In genomic region chr16:86041807-86042206, GRCh38 we compare ENCODE assay signal across 31 cellular contexts.
"Had no signal": no experiment of that assay in that cellular context is flagged by ENCODE, and none has a peak within 500 bp of the region (broad histone marks: within the 10 kb centered on the region; RNA-seq: fewer than 3 reads in every experiment).

No MANE protein-coding gene starts in this region.

- H3K4me3 ChIP-seq: adrenal gland, body of pancreas, colonic mucosa had no signal

- H3K27ac ChIP-seq: adrenal gland, body of pancreas, colonic mucosa, WERI-Rb-1 had no signal

- H3K36me3 ChIP-seq: adrenal gland, colonic mucosa, WERI-Rb-1 had no signal

- ATAC-seq: activated CD4-positive, alpha-beta T cell treated with anti-CD3 and anti-CD28 coated beads for 36 hours; activated CD8-positive, alpha-beta memory T cell treated with anti-CD3 and anti-CD28 coated beads, Interleukin-2, amount 10 ng/mL, durations not matched to agents 7 days and 5 days; activated CD8-positive, alpha-beta T cell treated with anti-CD3 and anti-CD28 coated beads, Interleukin-2, amount 10 ng/mL, durations not matched to agents 7 days and 5 days; activated naive CD8-positive, alpha-beta T cell treated with anti-CD3 and anti-CD28 coated beads, Interleukin-2, amount 50 U/mL, for 24 hours; body of pancreas; esophagus mucosa; T-helper 17 cell had no signal

- H3K36me3 Mint-ChIP-seq: activated CD4-positive, alpha-beta memory T cell treated with anti-CD3 and anti-CD28 coated beads for 36 hours; activated CD8-positive, alpha-beta memory T cell treated with anti-CD3 and anti-CD28 coated beads, Interleukin-2, amount 10 ng/mL, durations not matched to agents 7 days and 5 days; activated naive CD4-positive, alpha-beta T cell treated with anti-CD3 and anti-CD28 coated beads, Interleukin-2, amount 50 U/mL, for 24 hours; activated naive CD8-positive, alpha-beta T cell treated with anti-CD3 and anti-CD28 coated beads for 36 hours had no signal

- H3K9me3 Mint-ChIP-seq: activated CD4-positive, alpha-beta memory T cell treated with anti-CD3 and anti-CD28 coated beads for 36 hours; activated CD4-positive, alpha-beta T cell treated with anti-CD3 and anti-CD28 coated beads, Interleukin-2, amount 10 ng/mL, durations not matched to agents 24 days and 14 days; activated naive CD4-positive, alpha-beta T cell treated with anti-CD3 and anti-CD28 coated beads for 36 hours; activated naive CD4-positive, alpha-beta T cell treated with anti-CD3 and anti-CD28 coated beads, Interleukin-2, amount 50 U/mL, for 24 hours; activated naive CD8-positive, alpha-beta T cell treated with anti-CD3 and anti-CD28 coated beads for 36 hours; activated naive CD8-positive, alpha-beta T cell treated with anti-CD3 and anti-CD28 coated beads, Interleukin-2, amount 50 U/mL, for 24 hours; activated T-helper 1 cell treated with anti-CD3 and anti-CD28 coated beads, Interleukin-12 subunit alpha, Interleukin-12 subunit beta, Interleukin-2, Interleukin-4 antibody, amounts not matched to agents 30 ng/mL and 10 ng/mL and 1 ng/mL, durations not matched to agents 14 hours and 24 hours and 36 hours; activated T-helper 2 cell treated with anti-CD3 and anti-CD28 coated beads, Interferon-gamma antibody, Interleukin-2, Interleukin-4, amounts not matched to agents 10 μg/mL and 5 μg/mL and 100 μg/mL, durations not matched to agents 14 hours and 24 hours and 36 hours; T-helper 2 cell treated with Interferon-gamma antibody and Interleukin-4, amounts not matched to agents 5 μg/mL and 100 μg/mL, for 36 hours had no signal

- H3K4me1 ChIP-seq: adrenal gland, colonic mucosa had no signal

- H3K27ac Mint-ChIP-seq: activated CD4-positive, alpha-beta memory T cell treated with anti-CD3 and anti-CD28 coated beads for 36 hours; activated CD4-positive, alpha-beta T cell treated with anti-CD3 and anti-CD28 coated beads for 36 hours; activated CD4-positive, alpha-beta T cell treated with anti-CD3 and anti-CD28 coated beads, Interleukin-2, amount 10 ng/mL, durations not matched to agents 24 days and 14 days; activated CD8-positive, alpha-beta memory T cell treated with anti-CD3 and anti-CD28 coated beads, Interleukin-2, amount 10 ng/mL, durations not matched to agents 7 days and 5 days; activated CD8-positive, alpha-beta T cell treated with anti-CD3 and anti-CD28 coated beads, Interleukin-2, amount 10 ng/mL, durations not matched to agents 7 days and 5 days; activated naive CD4-positive, alpha-beta T cell treated with anti-CD3 and anti-CD28 coated beads for 36 hours; activated naive CD4-positive, alpha-beta T cell treated with anti-CD3 and anti-CD28 coated beads, Interleukin-2, amount 50 U/mL, for 24 hours; activated naive CD8-positive, alpha-beta T cell treated with anti-CD3 and anti-CD28 coated beads for 36 hours; activated naive CD8-positive, alpha-beta T cell treated with anti-CD3 and anti-CD28 coated beads, Interleukin-2, amount 50 U/mL, for 24 hours; activated T-helper 1 cell treated with anti-CD3 and anti-CD28 coated beads, Interleukin-12 subunit alpha, Interleukin-12 subunit beta, Interleukin-2, Interleukin-4 antibody, amounts not matched to agents 30 ng/mL and 10 ng/mL and 1 ng/mL, durations not matched to agents 14 hours and 24 hours and 36 hours; activated T-helper 2 cell treated with anti-CD3 and anti-CD28 coated beads, Interferon-gamma antibody, Interleukin-2, Interleukin-4, amounts not matched to agents 10 μg/mL and 5 μg/mL and 100 μg/mL, durations not matched to agents 14 hours and 24 hours and 36 hours; T-helper 17 cell; T-helper 2 cell treated with Interferon-gamma antibody and Interleukin-4, amounts not matched to agents 5 μg/mL and 100 μg/mL, for 36 hours had no signal

- DNase-seq: activated CD4-positive, alpha-beta memory T cell treated with anti-CD3 and anti-CD28 coated beads for 36 hours; activated CD4-positive, alpha-beta T cell treated with anti-CD3 and anti-CD28 coated beads for 36 hours; activated CD4-positive, alpha-beta T cell treated with anti-CD3 and anti-CD28 coated beads, Interleukin-2, amount 10 ng/mL, durations not matched to agents 24 days and 14 days; activated CD4-positive, CD25-positive, alpha-beta regulatory T cell; activated CD4-positive, CD25-positive, alpha-beta regulatory T cell treated with anti-CD3 and anti-CD28 coated beads, Interleukin-2, amount 50 U/mL, for 72 hours; activated CD8-positive, alpha-beta memory T cell treated with anti-CD3 and anti-CD28 coated beads, Interleukin-2, amount 10 ng/mL, durations not matched to agents 7 days and 5 days; activated CD8-positive, alpha-beta memory T cell treated with anti-CD3 and anti-CD28 coated beads, Interleukin-2, amount 50 U/mL, for 4 hours; activated CD8-positive, alpha-beta T cell treated with anti-CD3 and anti-CD28 coated beads, Interleukin-2, amount 10 ng/mL, durations not matched to agents 7 days and 5 days; activated effector memory CD4-positive, alpha-beta T cell treated with anti-CD3 and anti-CD28 coated beads, Interleukin-2, amount 50 U/mL, for 16 hours; activated naive CD4-positive, alpha-beta T cell treated with anti-CD3 and anti-CD28 coated beads for 36 hours; activated naive CD8-positive, alpha-beta T cell treated with anti-CD3 and anti-CD28 coated beads for 36 hours; activated naive CD8-positive, alpha-beta T cell treated with anti-CD3 and anti-CD28 coated beads, Interleukin-2, amount 50 U/mL, for 24 hours; activated T-cell treated with anti-CD3 and anti-CD28 coated beads, Interleukin-2, amount 50 U/mL, for 1 hour; activated T-cell treated with anti-CD3 and anti-CD28 coated beads, Interleukin-2, amount 50 U/mL, for 48 hours; adrenal gland; amygdala; aorta; caudate nucleus; colonic mucosa; effector CD8-positive, alpha-beta T cell; foreskin fibroblast; T-helper 1 cell; T-helper 17 cell; T1000; WERI-Rb-1 had no signal

- H3K9me3 ChIP-seq: adrenal gland, body of pancreas, colonic mucosa had no signal

- H3K27me3 ChIP-seq: body of pancreas, colonic mucosa had no signal

- H3K4me3 Mint-ChIP-seq: activated CD4-positive, alpha-beta memory T cell treated with anti-CD3 and anti-CD28 coated beads for 36 hours; activated CD4-positive, alpha-beta T cell treated with anti-CD3 and anti-CD28 coated beads for 36 hours; activated CD4-positive, alpha-beta T cell treated with anti-CD3 and anti-CD28 coated beads, Interleukin-2, amount 10 ng/mL, durations not matched to agents 24 days and 14 days; activated CD8-positive, alpha-beta memory T cell treated with anti-CD3 and anti-CD28 coated beads, Interleukin-2, amount 10 ng/mL, durations not matched to agents 7 days and 5 days; activated CD8-positive, alpha-beta T cell treated with anti-CD3 and anti-CD28 coated beads, Interleukin-2, amount 10 ng/mL, durations not matched to agents 7 days and 5 days; activated naive CD4-positive, alpha-beta T cell treated with anti-CD3 and anti-CD28 coated beads for 36 hours; activated naive CD4-positive, alpha-beta T cell treated with anti-CD3 and anti-CD28 coated beads, Interleukin-2, amount 50 U/mL, for 24 hours; activated naive CD8-positive, alpha-beta T cell treated with anti-CD3 and anti-CD28 coated beads for 36 hours; activated naive CD8-positive, alpha-beta T cell treated with anti-CD3 and anti-CD28 coated beads, Interleukin-2, amount 50 U/mL, for 24 hours; activated T-helper 1 cell treated with anti-CD3 and anti-CD28 coated beads, Interleukin-12 subunit alpha, Interleukin-12 subunit beta, Interleukin-2, Interleukin-4 antibody, amounts not matched to agents 30 ng/mL and 10 ng/mL and 1 ng/mL, durations not matched to agents 14 hours and 24 hours and 36 hours; T-helper 17 cell; T-helper 2 cell treated with Interferon-gamma antibody and Interleukin-4, amounts not matched to agents 5 μg/mL and 100 μg/mL, for 36 hours had no signal
